In the genomic region with DNA sequence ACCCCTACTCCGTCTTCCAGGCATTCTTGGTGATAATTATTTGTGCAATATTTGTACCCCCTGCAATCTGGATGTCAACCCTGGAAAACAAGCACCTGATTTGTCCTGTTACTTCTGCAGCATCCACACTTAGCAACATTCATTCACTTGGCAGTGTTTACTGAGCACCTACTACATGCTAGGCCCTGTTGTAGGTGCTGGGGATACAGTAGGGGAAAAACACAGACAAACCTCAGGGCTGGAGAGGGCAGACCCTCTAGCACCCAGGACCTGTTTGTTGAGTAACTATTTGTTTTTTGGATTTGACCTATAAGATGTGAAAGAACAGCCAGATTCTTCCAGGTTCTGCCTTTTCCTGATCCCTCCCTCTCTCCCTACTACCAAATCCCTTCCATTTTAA, we compare ENCODE assay signal across 2 cellular contexts.
A peak's percentile ranks its signal among the peaks of the same experiment; 100 is the strongest.
TF ChIP-seq lines count a peak whose summit lies in the region.

No MANE protein-coding gene starts in this region.

TF ChIP-seq in HEK293, 187 proteins besides CTCF, POLR2A, EP300 and RAD21:
- peak; percentile 95 for TF ChIP-seq ZNF664 (tag by site-specific recombination; IDR thresholded peaks at IDR 0.05)
- TF ChIP-seq WT1 (tag by site-specific recombination; IDR thresholded peaks at IDR 0.05), result no peak
- TF ChIP-seq ZNF549 (tag by site-specific recombination; IDR thresholded peaks at IDR 0.05), result no peak

TF ChIP-seq in K562, 482 proteins besides CTCF, POLR2A, EP300 and RAD21:
- TF ChIP-seq, protein P1, sequence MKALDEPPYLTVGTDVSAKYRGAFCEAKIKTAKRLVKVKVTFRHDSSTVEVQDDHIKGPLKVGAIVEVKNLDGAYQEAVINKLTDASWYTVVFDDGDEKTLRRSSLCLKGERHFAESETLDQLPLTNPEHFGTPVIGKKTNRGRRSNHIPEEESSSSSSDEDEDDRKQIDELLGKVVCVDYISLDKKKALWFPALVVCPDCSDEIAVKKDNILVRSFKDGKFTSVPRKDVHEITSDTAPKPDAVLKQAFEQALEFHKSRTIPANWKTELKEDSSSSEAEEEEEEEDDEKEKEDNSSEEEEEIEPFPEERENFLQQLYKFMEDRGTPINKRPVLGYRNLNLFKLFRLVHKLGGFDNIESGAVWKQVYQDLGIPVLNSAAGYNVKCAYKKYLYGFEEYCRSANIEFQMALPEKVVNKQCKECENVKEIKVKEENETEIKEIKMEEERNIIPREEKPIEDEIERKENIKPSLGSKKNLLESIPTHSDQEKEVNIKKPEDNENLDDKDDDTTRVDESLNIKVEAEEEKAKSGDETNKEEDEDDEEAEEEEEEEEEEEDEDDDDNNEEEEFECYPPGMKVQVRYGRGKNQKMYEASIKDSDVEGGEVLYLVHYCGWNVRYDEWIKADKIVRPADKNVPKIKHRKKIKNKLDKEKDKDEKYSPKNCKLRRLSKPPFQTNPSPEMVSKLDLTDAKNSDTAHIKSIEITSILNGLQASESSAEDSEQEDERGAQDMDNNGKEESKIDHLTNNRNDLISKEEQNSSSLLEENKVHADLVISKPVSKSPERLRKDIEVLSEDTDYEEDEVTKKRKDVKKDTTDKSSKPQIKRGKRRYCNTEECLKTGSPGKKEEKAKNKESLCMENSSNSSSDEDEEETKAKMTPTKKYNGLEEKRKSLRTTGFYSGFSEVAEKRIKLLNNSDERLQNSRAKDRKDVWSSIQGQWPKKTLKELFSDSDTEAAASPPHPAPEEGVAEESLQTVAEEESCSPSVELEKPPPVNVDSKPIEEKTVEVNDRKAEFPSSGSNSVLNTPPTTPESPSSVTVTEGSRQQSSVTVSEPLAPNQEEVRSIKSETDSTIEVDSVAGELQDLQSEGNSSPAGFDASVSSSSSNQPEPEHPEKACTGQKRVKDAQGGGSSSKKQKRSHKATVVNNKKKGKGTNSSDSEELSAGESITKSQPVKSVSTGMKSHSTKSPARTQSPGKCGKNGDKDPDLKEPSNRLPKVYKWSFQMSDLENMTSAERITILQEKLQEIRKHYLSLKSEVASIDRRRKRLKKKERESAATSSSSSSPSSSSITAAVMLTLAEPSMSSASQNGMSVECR (CRISPR knock-in tag; IDR thresholded peaks at IDR 0.05), result no peak
- peak; percentile 51 for TF ChIP-seq RBM25 (IDR thresholded peaks at IDR 0.05; ENCODE audit: low read depth, low read length, severe bottlenecking)
- no peak for TF ChIP-seq MAFK (IDR thresholded peaks at IDR 0.05; ENCODE audit: low read length)
- no peak for TF ChIP-seq NFIC (IDR thresholded peaks at IDR 0.05)
- no peak for TF ChIP-seq KLF16 (IDR thresholded peaks at IDR 0.05)
